36 cellular contexts compared by ENCODE assay signal in the genomic region with DNA sequence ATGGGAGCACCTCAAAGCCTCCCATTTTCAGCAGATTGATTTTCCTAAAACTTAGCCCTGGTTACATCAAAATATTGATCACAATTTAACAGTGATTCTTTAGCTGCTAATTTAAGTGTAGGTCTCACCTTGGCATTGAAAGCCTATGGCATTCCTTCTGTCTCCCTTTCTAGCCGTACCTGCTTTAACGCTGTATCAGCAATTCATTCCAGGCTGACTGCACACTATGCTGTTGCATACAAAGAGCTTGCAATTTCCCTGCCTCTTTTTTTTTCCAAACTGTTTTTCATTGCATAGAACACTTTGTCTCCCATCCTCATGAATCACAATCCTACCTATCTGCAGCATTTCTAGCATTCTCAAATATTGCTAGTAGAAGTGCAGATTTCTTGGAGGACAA. TPM values are rescaled to one million over a fixed set of nuclear protein-coding genes. Genes with fewer than 3 reads are reported as not detected.
"Had no signal": no experiment of that assay in that cellular context is flagged by ENCODE, and none has a peak within 500 bp of the region (broad histone marks: within the 10 kb centered on the region; RNA-seq: fewer than 3 reads in every experiment).

No MANE protein-coding gene starts in this region.

- H3K9me3 Mint-ChIP-seq: immature natural killer cell, neural crest cell had no signal

- H3K27me3 Mint-ChIP-seq: naive thymus-derived CD8-positive, alpha-beta T cell; progenitor cell of endocrine pancreas had no signal

- FAIRE-seq: endothelial cell of umbilical vein, pancreas had no signal

- H3K36me3 ChIP-seq: neutrophil, thyroid gland, vagina had no signal

- ATAC-seq: foreskin keratinocyte; heart right ventricle; left colon; left ventricle myocardium superior; lower lobe of right lung; naive thymus-derived CD8-positive, alpha-beta T cell; pancreas; sciatic nerve had no signal

- H3K4me3 ChIP-seq: coronary artery, esophagus muscularis mucosa, heart right ventricle, lower lobe of right lung, pancreas, smooth muscle cell, stomach, thyroid gland, vagina had no signal

- H3K9me3 ChIP-seq: esophagus muscularis mucosa, heart right ventricle, lower lobe of right lung, neutrophil, pancreas, stomach, thyroid gland, vagina had no signal

- H3K27me3 ChIP-seq: esophagus muscularis mucosa, foreskin keratinocyte, heart right ventricle, neutrophil, pancreas, stomach, thyroid gland, vagina had no signal

- H3K27ac Mint-ChIP-seq: immature natural killer cell had no signal

- DNase-seq: dermis blood vessel endothelial cell; effector memory CD4-positive, alpha-beta T cell; foreskin keratinocyte; glutamatergic neuron; heart right ventricle; hypothalamus; immature natural killer cell; islet precursor cell; kidney glomerular epithelial cell; left colon; left ventricle myocardium superior; lower lobe of right lung; naive thymus-derived CD8-positive, alpha-beta T cell; pancreas; stimulated activated CD4-positive, alpha-beta T cell treated with anti-CD3 and anti-CD28 coated beads, Interleukin-12 subunit alpha, Interleukin-12 subunit beta, amount 100 ng/mL, for 4 hours; stimulated activated CD4-positive, alpha-beta T cell treated with anti-CD3 and anti-CD28 coated beads, Interleukin-1b, Interleukin-23, amount 100 ng/mL, for 48 hours; stimulated activated CD4-positive, alpha-beta T cell treated with anti-CD3 and anti-CD28 coated beads, Interleukin-4, amount 100 ng/mL, for 1 hour; stimulated activated CD8-positive, alpha-beta memory T cell treated with anti-CD3 and anti-CD28 coated beads, Interleukin-4, amount 100 ng/mL, for 48 hours; stimulated activated naive CD4-positive, alpha-beta T cell treated with Interleukin-2 at 50 U/mL for 16 hours; stomach; thyroid gland; trophoblast cell had no signal

- H3K4me1 Mint-ChIP-seq: neural crest cell had no signal

- H3K27ac ChIP-seq: coronary artery, esophagus muscularis mucosa, foreskin keratinocyte, heart right ventricle, lower lobe of right lung, neutrophil, pancreas, stomach, thyroid gland, vagina had no signal

- H3K4me3 Mint-ChIP-seq: immature natural killer cell; naive thymus-derived CD8-positive, alpha-beta T cell; neural crest cell had no signal

- H3K4me1 ChIP-seq: foreskin keratinocyte, lower lobe of right lung, vagina had no signal

RNA-seq across cellular contexts. Expression of gene SLC45A2, which starts 32.3 kb away (rescaled TPM):
- total RNA-seq: dermis blood vessel endothelial cell, endothelial cell of umbilical vein, epithelial cell of proximal tubule, foreskin keratinocyte, left ventricle myocardium superior, lower lobe of right lung, mesenteric fat pad, sciatic nerve, stomach, subcutaneous adipose tissue, thyroid gland, ureter, vagina had no signal
- polyA plus RNA-seq: endothelial cell of umbilical vein; fibroblast of lung; foreskin keratinocyte; heart right ventricle; immature natural killer cell; naive thymus-derived CD8-positive, alpha-beta T cell had no signal
